In the genomic region with DNA sequence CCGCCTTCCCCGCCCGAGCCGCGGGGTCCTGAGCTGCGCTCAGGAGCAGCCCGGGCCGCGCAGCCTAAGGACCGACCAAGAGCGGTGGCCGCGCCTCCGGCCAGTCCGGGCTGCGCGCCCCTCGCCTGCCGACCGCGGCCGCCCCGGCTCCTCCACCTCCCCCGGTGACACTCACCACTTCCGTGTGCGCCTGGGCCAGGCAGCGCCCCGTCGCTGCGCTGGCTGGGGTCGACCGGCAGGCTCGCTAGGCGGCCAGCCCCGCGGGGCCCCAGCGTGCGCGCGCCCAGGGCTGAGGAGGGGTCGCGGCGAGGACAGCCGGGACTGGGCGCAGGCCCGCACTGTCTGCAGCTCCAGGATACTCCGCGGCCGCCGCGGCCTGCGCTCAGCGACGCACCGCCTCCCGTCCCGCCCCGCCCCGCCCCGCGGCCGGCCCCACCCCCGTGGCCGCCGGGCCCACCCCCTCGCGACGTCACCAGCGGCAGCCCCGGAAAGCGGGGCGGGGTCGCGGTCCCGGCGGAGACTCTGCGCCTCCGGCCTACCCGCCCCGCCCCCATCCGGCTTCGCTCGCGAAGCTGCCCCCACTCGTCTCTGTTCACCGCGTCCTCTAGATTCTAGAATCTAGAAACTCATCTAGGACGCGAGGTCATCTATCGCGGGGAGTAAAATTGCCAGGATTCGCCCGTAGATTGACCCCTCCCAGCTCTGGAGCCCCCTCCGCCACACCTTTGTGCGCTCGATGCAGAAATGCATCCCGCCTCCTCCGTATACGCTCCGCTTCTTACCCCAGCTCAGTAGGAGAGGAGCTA, we compare ENCODE assay signal across 8 cellular contexts. TPM values are rescaled to one million over a fixed set of nuclear protein-coding genes. Genes with fewer than 3 reads are reported as not detected.
A peak's percentile ranks its signal among the peaks of the same experiment; 100 is the strongest.
DNase-seq lines count a peak whose midpoint lies in the region; ATAC-seq and TF ChIP-seq lines count a peak whose summit lies in the region.

A gene (minus strand): TSS at position 392 of the 806 bp plus-strand sequence. CDS start 80,285 bp downstream, outside the sequence.

- POLR2A ChIA-PET in naive thymus-derived CD4-positive, alpha-beta T cell (lab: Charles Lee): interaction anchor here (0.5 to 4.1 kb wide), 31 partner anchors 9 to 1366 kb away, joined by 3 to 40 read pairs (median 4); no protein-coding TSS in a partner anchor

- H3K36me3 ChIP-seq in Peyer's patch: no peaks in the 10 kb centered on the region
- peaks cover 0 to 6% (median 0%) of the 10 kb centered on the region in 3 experiments for H3K36me3 ChIP-seq in naive thymus-derived CD4-positive, alpha-beta T cell (ENCODE audit: control insufficient read depth in 2 of 3, insufficient read depth in 3 of 3, low read length in 3 of 3)

- peaks cover 38 to 41% (median 40%) of the 10 kb centered on the region in 3 donors for H3K4me1 Mint-ChIP-seq in IgD-negative memory B cell
- H3K4me1 Mint-ChIP-seq in naive thymus-derived CD4-positive, alpha-beta T cell: peaks cover 37 to 55% (median 49%) of the 10 kb centered on the region in 7 donors
- peaks cover 54% of the 10 kb centered on the region for H3K4me1 Mint-ChIP-seq in stimulated activated memory B cell treated with anti-CD40 and anti-IgM and Interleukin-4, amounts not matched to agents 10 μg/mL and 1 μg/mL and 100 μg/mL, for 72 hours

- no peaks in the 10 kb centered on the region for H3K27me3 ChIP-seq in Peyer's patch
- H3K27me3 ChIP-seq in naive thymus-derived CD4-positive, alpha-beta T cell (ENCODE audit: control insufficient read depth in 2 of 2, insufficient read depth in 2 of 2, low read length in 2 of 2): no peaks in the 10 kb centered on the region

- peak within 1 kb of the TSS; percentile 94 to 99 (median 98) for H3K27ac ChIP-seq in Peyer's patch
- peak within 1 kb of the TSS; percentile 97 for H3K27ac ChIP-seq in naive thymus-derived CD4-positive, alpha-beta T cell (ENCODE audit: low read depth, low read length)

- intact Hi-C loops in naive thymus-derived CD4-positive, alpha-beta T cell (cut with micrococcal nuclease): loop anchor here (1.0 to 10.0 kb wide), 15 partner anchors 18 to 1442 kb away; a partner anchor contains a TSS

- CTCF ChIA-PET in naive thymus-derived CD4-positive, alpha-beta T cell (lab: Charles Lee): interaction anchor here (0.6 to 0.9 kb wide), 6 partner anchors 12 to 454 kb away, joined by 3 to 6 read pairs (median 3); a partner anchor contains a TSS

- H3K4me3 Mint-ChIP-seq in IgD-negative memory B cell: peak within 1 kb of the TSS; percentile 94 to 99 (median 96)
- H3K4me3 Mint-ChIP-seq in naive thymus-derived CD4-positive, alpha-beta T cell: peak within 1 kb of the TSS; percentile 90 to 97 (median 94)
- peak within 1 kb of the TSS; percentile 91 for H3K4me3 Mint-ChIP-seq in stimulated activated memory B cell treated with anti-CD40 and anti-IgM and Interleukin-4, amounts not matched to agents 10 μg/mL and 1 μg/mL and 100 μg/mL, for 72 hours

- H3K4me3 ChIP-seq in Peyer's patch: peak within 1 kb of the TSS; percentile 89 to 100 (median 96)
- peak within 1 kb of the TSS; percentile 93 for H3K4me3 ChIP-seq in naive thymus-derived CD4-positive, alpha-beta T cell (ENCODE audit: low read length)

- H3K27me3 Mint-ChIP-seq in IgD-negative memory B cell: peaks cover 2% of the 10 kb centered on the region
- peaks cover 0 to 3% (median 0%) of the 10 kb centered on the region in 5 donors for H3K27me3 Mint-ChIP-seq in naive thymus-derived CD4-positive, alpha-beta T cell
- H3K27me3 Mint-ChIP-seq in stimulated activated memory B cell treated with anti-CD40 and anti-IgM and Interleukin-4, amounts not matched to agents 10 μg/mL and 1 μg/mL and 100 μg/mL, for 72 hours: no peaks in the 10 kb centered on the region

- ATAC-seq in GM21576 (IDR thresholded peaks at IDR 0.05; ENCODE audit: unreplicated experiment): peak; percentile 75
- ATAC-seq in naive thymus-derived CD4-positive, alpha-beta T cell: peak; percentile 91
- ATAC-seq in stimulated activated memory B cell treated with anti-CD40 and anti-IgM and Interleukin-4, amounts not matched to agents 10 μg/mL and 1 μg/mL and 100 μg/mL, for 72 hours: peak; percentile 93

- DNase-seq in DMS53 treated with DMSO at 0.1 percent for 48 hours (lab: John Stamatoyannopoulos, UW; ENCODE audit: unreplicated experiment) (peak; percentile 84), Peyer's patch (peak; percentile 89 to 95 (median 93)), activated T-helper 1 cell treated with Interleukin-2 at 50 U/mL for 16 hours (ENCODE audit: low read depth) (peak; percentile 90), fibroblast of gingiva (ENCODE audit: low read depth) (peak; percentile 77)
- peak; percentile 79 to 94 (median 91) for DNase-seq in naive thymus-derived CD4-positive, alpha-beta T cell

- peak within 1 kb of the TSS; percentile 96 to 99 (median 98) for H3K27ac Mint-ChIP-seq in IgD-negative memory B cell
- peak within 1 kb of the TSS; percentile 91 to 99 (median 97) for H3K27ac Mint-ChIP-seq in naive thymus-derived CD4-positive, alpha-beta T cell
- peak within 1 kb of the TSS; percentile 85 for H3K27ac Mint-ChIP-seq in stimulated activated memory B cell treated with anti-CD40 and anti-IgM and Interleukin-4, amounts not matched to agents 10 μg/mL and 1 μg/mL and 100 μg/mL, for 72 hours

- no peaks in the 10 kb centered on the region for H3K9me3 Mint-ChIP-seq in IgD-negative memory B cell
- peaks cover 0 to 4% (median 0%) of the 10 kb centered on the region in 11 donors for H3K9me3 Mint-ChIP-seq in naive thymus-derived CD4-positive, alpha-beta T cell
- no peaks in the 10 kb centered on the region for H3K9me3 Mint-ChIP-seq in stimulated activated memory B cell treated with anti-CD40 and anti-IgM and Interleukin-4, amounts not matched to agents 10 μg/mL and 1 μg/mL and 100 μg/mL, for 72 hours

- H3K36me3 Mint-ChIP-seq in IgD-negative memory B cell: no peaks in the 10 kb centered on the region
- H3K36me3 Mint-ChIP-seq in naive thymus-derived CD4-positive, alpha-beta T cell: peaks cover 0 to 6% (median 0%) of the 10 kb centered on the region in 5 donors
- no peaks in the 10 kb centered on the region for H3K36me3 Mint-ChIP-seq in stimulated activated memory B cell treated with anti-CD40 and anti-IgM and Interleukin-4, amounts not matched to agents 10 μg/mL and 1 μg/mL and 100 μg/mL, for 72 hours

- peak in 3 of 6 experiments; percentile 21 to 30 (median 27) for TF ChIP-seq CTCF in Peyer's patch (IDR thresholded peaks at IDR 0.05)

- peaks cover 0 to 17% (median 12%) of the 10 kb centered on the region in 4 donors for H3K4me1 ChIP-seq in Peyer's patch
- H3K4me1 ChIP-seq in naive thymus-derived CD4-positive, alpha-beta T cell (ENCODE audit: control insufficient read depth in 2 of 2, insufficient read depth in 2 of 2, low read length in 2 of 2): peaks cover 32 to 41% of the 10 kb centered on the region in 2 donors

- H3K9me3 ChIP-seq in Peyer's patch: no peaks in the 10 kb centered on the region
- H3K9me3 ChIP-seq in naive thymus-derived CD4-positive, alpha-beta T cell (ENCODE audit: control insufficient read depth in 2 of 3, low read length in 3 of 3): no peaks in the 10 kb centered on the region

- peak; percentile 72 to 86 for TF ChIP-seq POLR2A in Peyer's patch (IDR thresholded peaks at IDR 0.05)

RNA-seq across cellular contexts. Expression of the gene that starts here (rescaled TPM):
- 216 TPM for polyA plus RNA-seq in IgD-negative memory B cell
- 100 to 1,000 TPM; 116 to 251 (median 126) TPM for total RNA-seq in Peyer's patch
- total RNA-seq in naive thymus-derived CD4-positive, alpha-beta T cell: 100 to 1,000 TPM; 210 to 365 (median 265) TPM
- 100 to 1,000 TPM; 197 to 288 TPM for polyA plus RNA-seq in naive thymus-derived CD4-positive, alpha-beta T cell

Comparison
In these comparisons a context has a peak if more than half of its experiments do, and no peak if none do; other contexts are left out.
1. Peak in every context shown above with its lines: DNase-seq, ATAC-seq, H3K4me3 ChIP-seq and H3K27ac ChIP-seq.